ENCODE assay signal across 26 cellular contexts in genomic region chr2:3280197-3280596, GRCh38.
DNase-seq lines count a peak whose midpoint lies in the region; ATAC-seq and TF ChIP-seq lines count a peak whose summit lies in the region.
"Had no signal": no experiment of that assay in that cellular context is flagged by ENCODE, and none has a peak within 500 bp of the region (broad histone marks: within the 10 kb centered on the region; RNA-seq: fewer than 3 reads in every experiment).

No MANE protein-coding gene starts in this region.

- H3K4me3 Mint-ChIP-seq in H9 (no peak overlapping the region), T-helper 17 cell (no peak overlapping the region)
- no peak overlapping the region for H3K4me3 Mint-ChIP-seq in T-helper 2 cell treated with Interferon-gamma antibody and Interleukin-4, amounts not matched to agents 5 μg/mL and 100 μg/mL, for 36 hours
- H3K4me3 Mint-ChIP-seq: CD4-positive, alpha-beta memory T cell had no signal

- no peak overlapping the region for H3K27ac Mint-ChIP-seq in H9
- H3K27ac Mint-ChIP-seq in T-helper 17 cell: peak overlapping the region; percentile 11
- no peak overlapping the region for H3K27ac Mint-ChIP-seq in T-helper 2 cell treated with Interferon-gamma antibody and Interleukin-4, amounts not matched to agents 5 μg/mL and 100 μg/mL, for 36 hours
- H3K27ac Mint-ChIP-seq: CD4-positive, alpha-beta memory T cell had no signal

- H3K27ac ChIP-seq in H9 (ENCODE audit: insufficient read length, low read depth, low read length) (no peak overlapping the region), stomach (no peak overlapping the region)
- H3K27ac ChIP-seq: HL-60, SJSA1 had no signal

- no peaks in the 10 kb centered on the region for H3K79me2 ChIP-seq in H9 (ENCODE audit: insufficient read depth, low read length)

- H3K4me3 ChIP-seq in stomach: no peak overlapping the region
- H3K4me3 ChIP-seq: SJSA1 had no signal

- no peak for TF ChIP-seq CTCF in H9 (conservative IDR thresholded peaks at IDR 0.05)
- TF ChIP-seq CTCF in stomach (IDR thresholded peaks at IDR 0.05): no peak

- no peak overlapping the region for H2BK5ac ChIP-seq in H9 (ENCODE audit: insufficient read length, low read length)

- no peak overlapping the region for H2AFZ ChIP-seq in H9 (ENCODE audit: low read length)

- H3K4me1 Mint-ChIP-seq in H9 (peaks cover 22% of the 10 kb centered on the region in 2 experiments), T-helper 17 cell (peaks cover 5% of the 10 kb centered on the region)
- H3K4me1 Mint-ChIP-seq in T-helper 2 cell treated with Interferon-gamma antibody and Interleukin-4, amounts not matched to agents 5 μg/mL and 100 μg/mL, for 36 hours (ENCODE audit: low read depth): no peaks in the 10 kb centered on the region

- no peak overlapping the region for H2BK12ac ChIP-seq in H9 (ENCODE audit: insufficient read length, low read depth, low read length)

- no peak for ATAC-seq in T-helper 17 cell
- no peak for ATAC-seq in GM18858 (IDR thresholded peaks at IDR 0.05; ENCODE audit: unreplicated experiment)
- ATAC-seq: HCT116, PC-3, Right ventricle myocardium inferior had no signal

- TF ChIP-seq POLR2A in stomach (IDR thresholded peaks at IDR 0.05): no peak

- no peak overlapping the region for H3K56ac ChIP-seq in H9 (ENCODE audit: insufficient read length, low read depth, low read length)

- H4K5ac ChIP-seq in H9 (ENCODE audit: insufficient read length, low read depth, low read length): no peak overlapping the region

- in situ Hi-C loops in KBM-7 (cut with MboI; ENCODE audit: low pct_unique_long_range_greater_than_20kb, low sequenced_read_pairs): no loop called here

- H2BK15ac ChIP-seq in H9 (ENCODE audit: low read depth, low read length): no peak overlapping the region

- no CpG with 5 or more reads among the region's 20 CpGs for WGBS in H9 (ENCODE audit: extremely low coverage, insufficient read length, low lambda C conversion rate)
- 83 to 96% (median 85%) methylated on average over 20 of the region's 20 CpGs for WGBS in stomach, 5 donors

- H4K20me1 ChIP-seq in H9 (ENCODE audit: control insufficient read depth, insufficient read depth, insufficient read length): no peaks in the 10 kb centered on the region

- H3K36me3 Mint-ChIP-seq in H9 (ENCODE audit: insufficient read depth in 1 of 3, low read depth in 3 of 3) (peaks cover 5 to 9% (median 5%) of the 10 kb centered on the region in 3 experiments; a peak in 5 of 7 replicates), T-helper 17 cell (ENCODE audit: low read depth) (peaks cover 5% of the 10 kb centered on the region)
- peaks cover 10% of the 10 kb centered on the region for H3K36me3 Mint-ChIP-seq in T-helper 2 cell treated with Interferon-gamma antibody and Interleukin-4, amounts not matched to agents 5 μg/mL and 100 μg/mL, for 36 hours (ENCODE audit: low read depth)

- peak overlapping the region; percentile 67; the same call in 1 of the 2 replicates for H3K14ac ChIP-seq in H9 (ENCODE audit: insufficient read depth, low read length)

- H3K9me3 Mint-ChIP-seq in H9: peaks cover 5 to 7% of the 10 kb centered on the region in 2 experiments; a peak in 4 of 5 replicates
- H3K9me3 Mint-ChIP-seq in T-helper 2 cell treated with Interferon-gamma antibody and Interleukin-4, amounts not matched to agents 5 μg/mL and 100 μg/mL, for 36 hours: peaks cover 5% of the 10 kb centered on the region

- H2BK120ac ChIP-seq in H9 (ENCODE audit: low read depth, low read length, poor library complexity, severe bottlenecking): no peak overlapping the region

- H3K27me3 ChIP-seq in H9 (ENCODE audit: insufficient read depth, low read length): no peaks in the 10 kb centered on the region
- H3K27me3 ChIP-seq in stomach: no peaks in the 10 kb centered on the region
- H3K27me3 ChIP-seq: SJSA1 had no signal

- no peaks in the 10 kb centered on the region for H3K9me3 ChIP-seq in H9 (ENCODE audit: control insufficient read depth, low read depth, low read length)
- H3K9me3 ChIP-seq in T-helper 17 cell (ENCODE audit: control insufficient read depth, low read length, poor library complexity, severe bottlenecking): no peaks in the 10 kb centered on the region
- H3K9me3 ChIP-seq in stomach: peaks cover 0 to 12% (median 6%) of the 10 kb centered on the region in 4 donors

- no peaks in the 10 kb centered on the region for H3K23me2 ChIP-seq in H9 (ENCODE audit: insufficient read length, low read depth, low read length, poor library complexity, severe bottlenecking)

- H3K4me2 ChIP-seq in H9 (ENCODE audit: insufficient read depth, insufficient read length, low read length): no peak overlapping the region

- no peak overlapping the region for H2BK20ac ChIP-seq in H9 (ENCODE audit: low read depth, low read length, poor library complexity, severe bottlenecking)

- H3K79me1 ChIP-seq in H9 (ENCODE audit: insufficient read depth, low read depth, low read length, poor library complexity, severe bottlenecking): no peaks in the 10 kb centered on the region

- H3K4me1 ChIP-seq in H9 (ENCODE audit: insufficient read depth, low read length): no peaks in the 10 kb centered on the region; the same call in 1 of the 2 replicates
- H3K4me1 ChIP-seq in stomach: peaks cover 0 to 6% (median 0%) of the 10 kb centered on the region in 4 donors
- H3K4me1 ChIP-seq: SJSA1 had no signal

- peaks cover 0 to 18% (median 2%) of the 10 kb centered on the region in 4 donors for H3K36me3 ChIP-seq in stomach
- H3K36me3 ChIP-seq: SJSA1 had no signal

- no peak overlapping the region for H4K8ac ChIP-seq in H9 (replicated peaks; ENCODE audit: insufficient read length, low read depth, low read length)

- no peak for TF ChIP-seq EP300 in stomach (IDR thresholded peaks at IDR 0.05)

- no peak overlapping the region for H3K23ac ChIP-seq in H9 (ENCODE audit: insufficient read length, low read depth, low read length)

- no peak overlapping the region for H3K4ac ChIP-seq in H9 (ENCODE audit: low read depth, low read length)

- no peak overlapping the region for H2AK5ac ChIP-seq in H9 (ENCODE audit: insufficient read length, low read length)

- no peak overlapping the region for H3K18ac ChIP-seq in H9 (ENCODE audit: insufficient read length, low read depth, low read length)

- intact Hi-C loops in stomach (cut with DNase I; ENCODE audit: low total_unique reads): no loop called here

- no peak overlapping the region for H3K9ac ChIP-seq in H9 (ENCODE audit: extremely low read depth, insufficient read length, low read length)

- H3K27me3 Mint-ChIP-seq in H9 (ENCODE audit: low read depth): no peaks in the 10 kb centered on the region
- no peaks in the 10 kb centered on the region for H3K27me3 Mint-ChIP-seq in T-helper 17 cell
- no peaks in the 10 kb centered on the region for H3K27me3 Mint-ChIP-seq in T-helper 2 cell treated with Interferon-gamma antibody and Interleukin-4, amounts not matched to agents 5 μg/mL and 100 μg/mL, for 36 hours (ENCODE audit: low read depth)
- H3K27me3 Mint-ChIP-seq: CD4-positive, alpha-beta memory T cell had no signal

- H4K91ac ChIP-seq in H9 (ENCODE audit: insufficient read length, low read depth, low read length): no peak overlapping the region

- DNase-seq in H9 (peak; percentile 17), T-helper 17 cell (no peak), mesenteric fat pad (ENCODE audit: low spot score) (peak; percentile 75), stomach (peak; percentile 17), NCI-H2107 (lab: John Stamatoyannopoulos, UW) (no peak), KBM-7 (no peak)
- DNase-seq in T-helper 2 cell treated with Interferon-gamma antibody and Interleukin-4, amounts not matched to agents 5 μg/mL and 100 μg/mL, for 36 hours (ENCODE audit: low spot score): no peak
- DNase-seq: C1 segment of cervical spinal cord; CD4-positive, alpha-beta memory T cell; COR-L47; DMS53; GOT3; Karpas-422; NCI-H1092; NCI-H1436; NCI-H187; NCI-H2081 treated with DMSO at 0.1 percent for 48 hours; NCI-H2171 treated with DMSO at 0.1 percent for 48 hours; NCI-H524; NCI-H748 treated with DMSO at 0.1 percent for 48 hours; PC-3 had no signal

- H3T11ph ChIP-seq in H9 (ENCODE audit: low read length): no peak overlapping the region

Comparison
In these comparisons a context has a peak if more than half of its experiments do, and no peak if none do; other contexts are left out.
1. DNase-seq: peak in H9 (single experiment), mesenteric fat pad (single experiment) and stomach (single experiment); none in T-helper 17 cell (0 of 3), NCI-H2107 (single experiment), T-helper 2 cell treated with Interferon-gamma antibody and Interleukin-4, amounts not matched to agents 5 μg/mL and 100 μg/mL, for 36 hours (single experiment) and KBM-7 (single experiment).